ENCODE assay signal across 15 cellular contexts in genomic region chr14:90796319-90796718, GRCh38. TPM values are rescaled to one million over a fixed set of nuclear protein-coding genes. Genes with fewer than 3 reads are reported as not detected.
DNase-seq lines count a peak whose midpoint lies in the region; ATAC-seq, FAIRE-seq and TF ChIP-seq lines count a peak whose summit lies in the region.
"Had no signal": no experiment of that assay in that cellular context is flagged by ENCODE, and none has a peak within 500 bp of the region (broad histone marks: within the 10 kb centered on the region; RNA-seq: fewer than 3 reads in every experiment).

No MANE protein-coding gene starts in this region.

- H3K36me3 ChIP-seq in right lobe of liver (no peaks in the 10 kb centered on the region), HepG2 (replicated peaks in 1 of 2; ENCODE audit: control insufficient read depth in 1 of 2, insufficient read depth in 2 of 2, low read length in 2 of 2) (no peaks in the 10 kb centered on the region), K562 (ENCODE audit: control insufficient read depth, insufficient read depth, low read length) (peaks cover 6% of the 10 kb centered on the region; the same call in 2 of the 3 replicates), lung (ENCODE audit: control insufficient read depth in 2 of 2, insufficient read depth in 2 of 2, low read length in 2 of 2) (no peaks in the 10 kb centered on the region), aorta (ENCODE audit: control insufficient read depth in 1 of 2, insufficient read depth in 2 of 2, low read length in 1 of 2) (no peaks in the 10 kb centered on the region)
- H3K36me3 ChIP-seq in effector memory CD4-positive, alpha-beta T cell (ENCODE audit: control insufficient read depth, insufficient read depth, low read length): no peaks in the 10 kb centered on the region
- H3K36me3 ChIP-seq: ovary had no signal

- H3K4me1 ChIP-seq in right lobe of liver: no peaks in the 10 kb centered on the region
- H3K4me1 ChIP-seq in HepG2 (ENCODE audit: insufficient read depth, low read length): no peaks in the 10 kb centered on the region
- peaks cover 22 to 28% of the 10 kb centered on the region in 2 experiments; a peak in 4 of 5 replicates for H3K4me1 ChIP-seq in K562 (replicated peaks in 1 of 2; ENCODE audit: control insufficient read depth in 2 of 2, insufficient read depth in 2 of 2, low read length in 2 of 2)
- peaks cover 0 to 9% of the 10 kb centered on the region in 2 donors for H3K4me1 ChIP-seq in lung (ENCODE audit: control insufficient read depth in 2 of 2, insufficient read depth in 2 of 2, low read length in 2 of 2)
- no peaks in the 10 kb centered on the region for H3K4me1 ChIP-seq in aorta (ENCODE audit: control insufficient read depth in 1 of 2, insufficient read depth in 2 of 2, low read length in 2 of 2)
- H3K4me1 ChIP-seq in effector memory CD4-positive, alpha-beta T cell (ENCODE audit: control insufficient read depth, insufficient read depth, low read length, poor library complexity, severe bottlenecking): no peaks in the 10 kb centered on the region

- DNase-seq in right lobe of liver (peak in 1 of 3 donors; percentile 56), HepG2 (ENCODE audit: low spot score) (no peak), K562 (ENCODE audit: extremely low read depth in 1 of 4, low spot score in 3 of 4) (peak in 1 of 4 experiments; percentile 27), lung (ENCODE audit: low spot score) (no peak), aorta (peak in 1 of 2 donors; percentile 72), T-helper 2 cell (no peak)
- DNase-seq in effector memory CD4-positive, alpha-beta T cell: no peak
- DNase-seq: activated CD4-positive, alpha-beta T cell treated with anti-CD3 and anti-CD28 coated beads for 36 hours; anterior cingulate cortex; effector CD8-positive, alpha-beta T cell; NCI-H526; ovary had no signal

- H3K4me2 ChIP-seq in HepG2 (ENCODE audit: low read depth, low read length) (no peak overlapping the region), K562 (ENCODE audit: insufficient read depth, low read length) (no peak overlapping the region)

- TF ChIP-seq CTCF in right lobe of liver (IDR thresholded peaks at IDR 0.05): no peak
- no peak for TF ChIP-seq CTCF in HepG2 (CRISPR knock-in tag; IDR thresholded peaks at IDR 0.05)
- no peak for TF ChIP-seq CTCF in K562 (IDR thresholded peaks at IDR 0.05 in 2 of 3, conservative IDR thresholded peaks at IDR 0.05 in 1 of 3; ENCODE audit: insufficient read depth in 2 of 3, low read depth in 1 of 3, low read length in 3 of 3)
- TF ChIP-seq CTCF in lung (IDR thresholded peaks at IDR 0.05; ENCODE audit: control extremely low read depth, extremely low read depth): no peak

- in situ Hi-C loops in HepG2 (cut with HindIII; ENCODE audit: extremely low pct_ligation_motif_present, low pct_unique_long_range_greater_than_20kb): no loop called here
- in situ Hi-C loops in K562 (cut with MboI): no loop called here

- TF ChIP-seq RAD21 in HepG2 (CRISPR knock-in tag; IDR thresholded peaks at IDR 0.05) (no peak), K562 (CRISPR knock-in tag; conservative IDR thresholded peaks at IDR 0.05 in 1 of 2, IDR thresholded peaks at IDR 0.05 in 1 of 2) (no peak)

- no peak for TF ChIP-seq POLR2A in right lobe of liver (IDR thresholded peaks at IDR 0.05)
- TF ChIP-seq POLR2A in HepG2 (IDR thresholded peaks at IDR 0.05; ENCODE audit: insufficient read depth in 1 of 2, low read depth in 2 of 2, low read length in 2 of 2): no peak
- TF ChIP-seq POLR2A in K562 (conservative IDR thresholded peaks at IDR 0.05): no peak

- H4K20me1 ChIP-seq in HepG2 (ENCODE audit: insufficient read depth, low read length) (no peaks in the 10 kb centered on the region), K562 (replicated peaks; ENCODE audit: control insufficient read depth, insufficient read depth, low read length) (no peaks in the 10 kb centered on the region; the same call in 1 of the 2 replicates)

- CTCF ChIA-PET in HepG2 (lab: Yijun Ruan, JAX; ENCODE audit: low intra/inter-chr PET ratio, low total read pairs) (no interaction called here), K562 (lab: Yijun Ruan, JAX; ENCODE audit: low intra/inter-chr PET ratio) (no interaction called here)

- H3K27me3 ChIP-seq in right lobe of liver: no peaks in the 10 kb centered on the region
- H3K27me3 ChIP-seq in HepG2 (ENCODE audit: control insufficient read depth in 1 of 2, insufficient read depth in 2 of 2, low read length in 2 of 2): peaks cover 0 to 1% of the 10 kb centered on the region in 2 experiments; a peak in 1 of 5 replicates
- no peaks in the 10 kb centered on the region for H3K27me3 ChIP-seq in K562 (ENCODE audit: control insufficient read depth in 2 of 2, insufficient read depth in 2 of 2, low read length in 2 of 2)
- no peaks in the 10 kb centered on the region for H3K27me3 ChIP-seq in lung (ENCODE audit: control insufficient read depth, insufficient read depth)
- H3K27me3 ChIP-seq in aorta (ENCODE audit: control insufficient read depth in 1 of 2, insufficient read depth in 2 of 2, low read length in 1 of 2): no peaks in the 10 kb centered on the region
- H3K27me3 ChIP-seq in effector memory CD4-positive, alpha-beta T cell (replicated peaks; ENCODE audit: control insufficient read depth, insufficient read depth, low read length, poor library complexity, severe bottlenecking): no peaks in the 10 kb centered on the region
- H3K27me3 ChIP-seq: ovary had no signal

- TF ChIP-seq EP300 in HepG2 (IDR thresholded peaks at IDR 0.05; ENCODE audit: low read depth in 2 of 2, low read length in 2 of 2): no peak
- TF ChIP-seq EP300 in HepG2 (CRISPR knock-in tag; IDR thresholded peaks at IDR 0.05; ENCODE audit: borderline replicate concordance): no peak
- TF ChIP-seq EP300 in K562 (IDR thresholded peaks at IDR 0.05; ENCODE audit: low read length): no peak

- BruUV-seq in HepG2 (replicated peaks; lab: Mats Ljungman, UMichigan) (no TSS peak), K562 (replicated peaks; lab: Mats Ljungman, UMichigan) (no TSS peak)

- no peak overlapping the region for H3K4me3 ChIP-seq in right lobe of liver
- H3K4me3 ChIP-seq in HepG2 (replicated peaks in 1 of 3; ENCODE audit: insufficient read depth in 1 of 3, low read depth in 2 of 3, low read length in 3 of 3): no peak overlapping the region
- no peak overlapping the region for H3K4me3 ChIP-seq in K562
- H3K4me3 ChIP-seq in lung: no peak overlapping the region
- no peak overlapping the region for H3K4me3 ChIP-seq in aorta (ENCODE audit: low read length in 2 of 2)
- H3K4me3 ChIP-seq in effector memory CD4-positive, alpha-beta T cell (ENCODE audit: insufficient read depth, low read depth, low read length, poor library complexity, severe bottlenecking): no peak overlapping the region
- H3K4me3 ChIP-seq: GM23248, ovary had no signal

- intact Hi-C loops in right lobe of liver (cut with DNase I): no loop called here
- intact Hi-C loops in HepG2 (cut with micrococcal nuclease; ENCODE audit: unreplicated experiment): no loop called here
- intact Hi-C loops in K562 (cut with micrococcal nuclease): no loop called here
- intact Hi-C loops in aorta (cut with DNase I): no loop called here

- no peak for FAIRE-seq in HepG2 (lab: Jason Lieb, UNC)
- FAIRE-seq in K562 (lab: Jason Lieb, UNC): no peak

- peak; percentile 46 to 73 (median 57) for ATAC-seq in right lobe of liver
- ATAC-seq in HepG2: no peak
- ATAC-seq in K562: peak; percentile 16
- ATAC-seq in lung (ENCODE audit: insufficient read depth, low FRiP score): peak; percentile 59
- ATAC-seq in aorta (ENCODE audit: low FRiP score): peak; percentile 51
- ATAC-seq in GM18519 (IDR thresholded peaks at IDR 0.05; ENCODE audit: low FRiP score, unreplicated experiment): no peak
- ATAC-seq: activated CD4-positive, alpha-beta T cell treated with anti-CD3 and anti-CD28 coated beads for 36 hours had no signal

- POLR2A ChIA-PET in HepG2 (lab: Yijun Ruan, JAX) (no interaction called here), K562 (lab: Yijun Ruan, JAX) (interaction anchor here (0.7 to 2.2 kb wide), 4 partner anchors 8 to 412 kb away, joined by 5 to 10 read pairs (median 6); no protein-coding TSS in a partner anchor)

- no peak overlapping the region for H3K9ac ChIP-seq in HepG2 (ENCODE audit: insufficient read depth, low read depth, low read length)
- H3K9ac ChIP-seq in K562 (ENCODE audit: insufficient read depth in 1 of 2, low read depth in 2 of 2, low read length in 2 of 2): no peak overlapping the region
- H3K9ac ChIP-seq: GM23248 had no signal

- no CpG with 5 or more reads among the region's 2 CpGs for WGBS in right lobe of liver (ENCODE audit: insufficient coverage, low coverage, low lambda C conversion rate, missing lambda C conversion rate)
- no CpG with 5 or more reads among the region's 2 CpGs for WGBS in HepG2 (ENCODE audit: low lambda C conversion rate)
- WGBS in K562 (ENCODE audit: insufficient coverage, low coverage, missing lambda C conversion rate): 57% methylated on average over 2 of the region's 2 CpGs
- 36 to 60% methylated on average over 2 of the region's 2 CpGs for WGBS in lung, 2 donors
- 73% methylated on average over 2 of the region's 2 CpGs for WGBS in aorta, 2 donors

- H3K9me1 ChIP-seq in K562 (ENCODE audit: control insufficient read depth, insufficient read depth, low read length): no peaks in the 10 kb centered on the region

- H3K9me3 ChIP-seq in right lobe of liver (no peaks in the 10 kb centered on the region), HepG2 (ENCODE audit: low read length) (no peaks in the 10 kb centered on the region), K562 (replicated peaks; ENCODE audit: control insufficient read depth, insufficient read depth, low read depth, low read length) (no peaks in the 10 kb centered on the region), lung (ENCODE audit: control insufficient read depth in 2 of 2, insufficient read depth in 1 of 2, low read length in 1 of 2) (no peaks in the 10 kb centered on the region), aorta (ENCODE audit: control insufficient read depth, low read length) (no peaks in the 10 kb centered on the region)
- no peaks in the 10 kb centered on the region for H3K9me3 ChIP-seq in effector memory CD4-positive, alpha-beta T cell (ENCODE audit: control insufficient read depth, low read length)
- H3K9me3 ChIP-seq: ovary had no signal

- H3K27ac ChIP-seq in right lobe of liver (no peak overlapping the region), HepG2 (ENCODE audit: extremely low read length, insufficient read depth, low read length) (no peak overlapping the region), K562 (ENCODE audit: extremely low read depth, low read depth, low read length) (peak overlapping the region; percentile 0; the same call in 1 of the 3 replicates), lung (ENCODE audit: low read depth in 1 of 2, low read length in 1 of 2) (peak overlapping the region in 1 of 2 donors; percentile 67), aorta (ENCODE audit: low read depth in 1 of 2, low read length in 2 of 2) (no peak overlapping the region)
- no peak overlapping the region for H3K27ac ChIP-seq in effector memory CD4-positive, alpha-beta T cell (ENCODE audit: insufficient read depth, low read length, poor library complexity, severe bottlenecking)
- H3K27ac ChIP-seq: HL-60, ovary had no signal

- H2AFZ ChIP-seq in HepG2 (ENCODE audit: low read length) (no peak overlapping the region), K562 (ENCODE audit: low read depth, low read length) (no peak overlapping the region)
- H2AFZ ChIP-seq: GM23248 had no signal

- H3K79me2 ChIP-seq in HepG2 (ENCODE audit: insufficient read depth, low read length) (no peaks in the 10 kb centered on the region), K562 (ENCODE audit: control insufficient read depth, insufficient read depth, low read length) (peaks cover 68% of the 10 kb centered on the region)

RNA-seq across cellular contexts. Expression of gene TTC7B, which starts 19.9 kb away (rescaled TPM):
- total RNA-seq in right lobe of liver: 10 to 100 TPM; 18.4 to 56.1 (median 37.5) TPM
- 1.3 and 2.4 TPM in 2 replicates for total RNA-seq in HepG2 (2016; rRNA removed; fragmentation: Illumina TruSeq; extraction: Trizol)
- 2.6 and 3.2 TPM in 2 replicates for total RNA-seq in HepG2 (2016; cell fraction: cytosol; rRNA removed; fragmentation: Illumina TruSeq; extraction: Trizol; ENCODE audit: low read depth)
- total RNA-seq in HepG2 (2016; cell fraction: insoluble cytoplasmic fraction; rRNA removed; fragmentation: Illumina TruSeq; extraction: Trizol): 2.0 TPM in 2 replicates
- 7.9 and 8.4 TPM in 2 replicates for total RNA-seq in HepG2 (2016; cell fraction: membrane; rRNA removed; fragmentation: Illumina TruSeq; extraction: Trizol)
- 1.1 and 2.2 TPM in 2 replicates for total RNA-seq in HepG2 (2016; cell fraction: nucleus; rRNA removed; fragmentation: Illumina TruSeq; extraction: Trizol)
- 3.2 and 4.5 TPM in 2 replicates for polyA plus RNA-seq in HepG2 (2011; rRNA removed)
- 2.5 and 3.9 TPM in 2 replicates for polyA plus RNA-seq in HepG2 (2011; cell fraction: cytosol; rRNA removed)
- 2.6 and 2.8 TPM in 2 replicates for polyA plus RNA-seq in HepG2 (2011; cell fraction: nucleus; rRNA removed)
- 3.0 and 5.4 TPM in 2 replicates for polyA plus RNA-seq in HepG2 (2012)
- polyA plus RNA-seq in HepG2 (2016; cell fraction: cytosol; fragmentation: Illumina TruSeq; extraction: Trizol; ENCODE audit: low read depth): 4.6 and 7.5 TPM in 2 replicates
- polyA plus RNA-seq in HepG2 (2016; cell fraction: insoluble cytoplasmic fraction; fragmentation: Illumina TruSeq; extraction: Trizol; ENCODE audit: low read depth): 3.9 and 4.3 TPM in 2 replicates
- polyA plus RNA-seq in HepG2 (2016; cell fraction: membrane; fragmentation: Illumina TruSeq; extraction: Trizol; ENCODE audit: low read depth): 8.4 and 12.0 TPM in 2 replicates
- polyA plus RNA-seq in HepG2 (2016; cell fraction: nucleus; fragmentation: Illumina TruSeq; extraction: Trizol; ENCODE audit: insufficient read depth, low read depth): 3.6 and 5.4 TPM in 2 replicates
- polyA minus RNA-seq in HepG2 (2011; rRNA and poly(A)+ RNA removed; ENCODE audit: low replicate concordance): 6.2 and 22.2 TPM in 2 replicates
- 4.2 and 9.8 TPM in 2 replicates for polyA minus RNA-seq in HepG2 (2011; cell fraction: cytosol; rRNA and poly(A)+ RNA removed)
- polyA minus RNA-seq in HepG2 (2011; cell fraction: nucleus; rRNA and poly(A)+ RNA removed): 1.8 and 3.2 TPM in 2 replicates
- 118 and 173 TPM in 2 replicates for total RNA-seq in K562 (2011; cell fraction: chromatin; rRNA removed; ENCODE audit: low replicate concordance)
- 48.5 and 49.9 TPM in 2 replicates for total RNA-seq in K562 (2011; cell fraction: nucleolus; rRNA removed)
- total RNA-seq in K562 (2011; cell fraction: nucleoplasm; rRNA removed): 66.6 and 71.6 TPM in 2 replicates
- total RNA-seq in K562 (2014; rRNA removed): 36.7 and 37.3 TPM in 2 replicates
- 25.7 and 27.4 TPM in 2 replicates for total RNA-seq in K562 (2014; rRNA removed; fragmentation: Illumina TruSeq; extraction: Trizol)
- total RNA-seq in K562 (2015; rRNA removed; fragmentation: Illumina TruSeq; extraction: Trizol): 21.9 and 24.0 TPM in 2 replicates
- total RNA-seq in K562 (2021): 77.2 and 77.7 TPM in 2 replicates
- 43.3 and 50.2 TPM in 2 replicates for polyA plus RNA-seq in K562 (2011; rRNA removed)
- polyA plus RNA-seq in K562 (2011; cell fraction: cytosol; rRNA removed): 38.9 and 74.2 TPM in 2 replicates
- polyA plus RNA-seq in K562 (2011; cell fraction: nucleus; rRNA removed): 51.9 and 63.4 TPM in 2 replicates
- 41.2 and 101 TPM in 2 replicates for polyA plus RNA-seq in K562 (2012)
- 40.1 and 41.6 TPM in 2 replicates for polyA plus RNA-seq in K562 (2014; fragmentation: Illumina TruSeq; extraction: Trizol)
- polyA plus RNA-seq in K562 (2014; fragmentation: Nextera tagmentation; extraction: Ambion mirVana): 1 to 10 TPM; 2.2 to 2.5 TPM
- polyA plus RNA-seq in K562 (2014; rRNA removed): 34.3 and 37.1 TPM in 2 replicates
- 70.1 and 70.2 TPM in 2 replicates for polyA minus RNA-seq in K562 (2011; rRNA and poly(A)+ RNA removed)
- polyA minus RNA-seq in K562 (2011; cell fraction: cytosol; rRNA and poly(A)+ RNA removed): 70.3 and 94.5 TPM in 2 replicates
- 45.9 and 78.4 TPM in 2 replicates for polyA minus RNA-seq in K562 (2011; cell fraction: nucleus; rRNA and poly(A)+ RNA removed)
- 10 to 100 TPM; 30.3 to 39.6 TPM for total RNA-seq in lung
- 10 to 100 TPM; 11.0 to 15.8 TPM for polyA plus RNA-seq in lung
- total RNA-seq in aorta: 10 to 100 TPM; 52.0 to 57.4 TPM
- polyA plus RNA-seq in aorta: 10 to 100 TPM; 17.9 to 28.2 TPM

Comparison
In these comparisons a context has a peak if more than half of its experiments do, and no peak if none do; other contexts are left out.
1. ATAC-seq: peak in right lobe of liver (4 of 4), K562 (single experiment), lung (single experiment) and aorta (single experiment); none in HepG2 (single experiment) and GM18519 (single experiment).